Comparison of ENCODE assay signal across 8 cellular contexts in the genomic region with DNA sequence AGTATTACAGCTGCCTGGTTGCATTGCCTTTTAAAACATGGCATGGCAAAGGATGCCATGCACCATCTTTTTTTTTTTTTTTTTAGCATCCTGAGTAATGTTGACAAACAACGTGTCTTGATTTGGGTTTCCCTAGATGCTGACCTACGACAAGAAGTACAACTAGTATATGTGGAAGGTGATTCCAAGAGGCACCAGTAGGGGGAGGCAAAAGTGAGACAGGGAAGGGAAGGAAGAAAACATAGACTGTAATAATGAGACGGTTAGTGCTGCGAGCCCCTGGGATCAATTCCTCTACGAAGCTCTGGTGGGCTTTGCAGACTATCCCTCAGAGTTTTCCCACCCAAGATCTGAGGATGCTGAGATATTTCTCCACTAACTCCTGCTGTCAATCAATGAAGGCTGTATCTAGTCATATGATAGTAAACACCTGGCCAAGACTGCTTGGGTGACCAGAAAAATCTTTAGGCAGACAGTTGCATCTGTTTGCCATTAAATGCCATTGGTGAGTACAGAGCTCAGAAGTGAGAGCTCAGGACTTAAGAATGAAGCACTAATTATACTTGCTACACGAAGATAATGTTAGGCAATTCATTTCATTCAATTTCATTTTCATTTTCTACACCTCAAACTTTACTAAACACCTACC.
DNase-seq lines count a peak whose midpoint lies in the region; ATAC-seq, FAIRE-seq and TF ChIP-seq lines count a peak whose summit lies in the region.

No MANE protein-coding gene starts in this region.

- POLR2A ChIA-PET in A549 (lab: Yijun Ruan, JAX): interaction anchor here (0.5 kb wide), 1 partner anchor 10 kb away, joined by 4 read pairs; no protein-coding TSS in a partner anchor

- H3K4me2 ChIP-seq in A549: no peak overlapping the region

- H3K4me1 ChIP-seq in A549 (no peaks in the 10 kb centered on the region), colonic mucosa (no peaks in the 10 kb centered on the region)

- peak; percentile 22; the same call in 1 of the 3 replicates for TF ChIP-seq CTCF in A549 (IDR thresholded peaks at IDR 0.05)
- peak; percentile 46; the same call in 1 of the 2 replicates for TF ChIP-seq CTCF in GM12875 (IDR thresholded peaks at IDR 0.05; ENCODE audit: borderline replicate concordance, insufficient read depth, low read depth, low read length)
- TF ChIP-seq CTCF in colonic mucosa (IDR thresholded peaks at IDR 0.05): no peak
- peak; percentile 67 for TF ChIP-seq CTCF in retinal pigment epithelial cell (conservative IDR thresholded peaks at IDR 0.05; ENCODE audit: low read depth, low read length)

- CTCF ChIA-PET in A549 (lab: Yijun Ruan, JAX): interaction anchor here (0.6 to 1.2 kb wide), 3 partner anchors 9 to 1711 kb away, joined by 3 to 4 read pairs (median 4); no protein-coding TSS in a partner anchor

- peak in 1 of 2 experiments; percentile 42 for DNase-seq in A549 (ENCODE audit: low read depth in 1 of 2, low spot score in 1 of 2)
- DNase-seq in MG63: peak; percentile 32
- peak; percentile 19 for DNase-seq in colonic mucosa
- DNase-seq in retinal pigment epithelial cell (ENCODE audit: low read depth): no peak
- no peak for DNase-seq in posterior vena cava (ENCODE audit: low spot score)
- DNase-seq in NK-92 treated with Interleukin-12 subunit alpha and Interleukin-12 subunit beta, amount 100 ng/mL, for 24 hours (lab: John Stamatoyannopoulos, UW): no peak
- no peak for DNase-seq in amniotic stem cell (lab: John Stamatoyannopoulos, UW)

- H3K4me3 ChIP-seq in A549 (no peak overlapping the region), GM12875 (ENCODE audit: low read depth, low read length) (no peak overlapping the region), MG63 (no peak overlapping the region), colonic mucosa (no peak overlapping the region), retinal pigment epithelial cell (ENCODE audit: low read length) (no peak overlapping the region)

- no peak for TF ChIP-seq EP300 in A549 (IDR thresholded peaks at IDR 0.05)

- no peak overlapping the region for H3K9ac ChIP-seq in colonic mucosa (ENCODE audit: low read depth in 2 of 2, low read length in 2 of 2)

- 56% methylated on average over 5 of the region's 6 CpGs for WGBS in A549 (ENCODE audit: missing lambda C conversion rate)

- H3K36me3 ChIP-seq in MG63 (no peaks in the 10 kb centered on the region), colonic mucosa (no peaks in the 10 kb centered on the region)

- no peaks in the 10 kb centered on the region for H3K27me3 ChIP-seq in MG63
- no peaks in the 10 kb centered on the region for H3K27me3 ChIP-seq in colonic mucosa

- ATAC-seq in A549: no peak

- FAIRE-seq in A549 (lab: Jason Lieb, UNC): no peak

- no peak overlapping the region; a peak in 1 of 6 replicates for H3K27ac ChIP-seq in A549
- H3K27ac ChIP-seq in colonic mucosa: no peak overlapping the region

- intact Hi-C loops in colonic mucosa (cut with DNase I) (no loop called here), posterior vena cava (cut with DNase I) (no loop called here)

- TF ChIP-seq RAD21 in A549 (conservative IDR thresholded peaks at IDR 0.05 in 1 of 2, IDR thresholded peaks at IDR 0.05 in 1 of 2): peak in 1 of 2 experiments; percentile 11; a peak in 1 of 5 replicates

- TF ChIP-seq POLR2A in A549 (IDR thresholded peaks at IDR 0.05; ENCODE audit: low read length): no peak

- H3K9me3 ChIP-seq in A549 (0 out of 3 replicates have a peak, but pooled peaks cover 3% of the 10 kb centered on the region), MG63 (no peaks in the 10 kb centered on the region), colonic mucosa (no peaks in the 10 kb centered on the region)

TF ChIP-seq in A549, 52 proteins besides CTCF, POLR2A, EP300 and RAD21:
- TF ChIP-seq FOSL2 (IDR thresholded peaks at IDR 0.05) (no peak), FOSL2 (CRISPR knock-in tag; IDR thresholded peaks at IDR 0.05) (no peak), MAFK (IDR thresholded peaks at IDR 0.05; ENCODE audit: partially characterized antibody) (no peak), BHLHE40 (IDR thresholded peaks at IDR 0.05; ENCODE audit: low read depth, low read length) (no peak), NPAS2 (CRISPR knock-in tag; IDR thresholded peaks at IDR 0.05; ENCODE audit: borderline replicate concordance) (no peak), KDM5A (IDR thresholded peaks at IDR 0.05) (no peak), HEYL (CRISPR knock-in tag; IDR thresholded peaks at IDR 0.05) (no peak), ATOH8 (CRISPR knock-in tag; IDR thresholded peaks at IDR 0.05; ENCODE audit: low read depth) (no peak), ZSCAN20 (CRISPR knock-in tag; IDR thresholded peaks at IDR 0.05) (no peak), ESRRA (IDR thresholded peaks at IDR 0.05; ENCODE audit: borderline replicate concordance, low read length) (no peak), NFE2L2 (conservative IDR thresholded peaks at IDR 0.05; ENCODE audit: low read length) (no peak)
- TF ChIP-seq, protein P1, sequence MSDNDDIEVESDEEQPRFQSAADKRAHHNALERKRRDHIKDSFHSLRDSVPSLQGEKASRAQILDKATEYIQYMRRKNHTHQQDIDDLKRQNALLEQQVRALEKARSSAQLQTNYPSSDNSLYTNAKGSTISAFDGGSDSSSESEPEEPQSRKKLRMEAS (IDR thresholded peaks at IDR 0.05): no peak

Comparison
In these comparisons a context has a peak if more than half of its experiments do, and no peak if none do; other contexts are left out.
1. DNase-seq: peak in MG63 (single experiment) and colonic mucosa (single experiment); none in retinal pigment epithelial cell (single experiment), posterior vena cava (single experiment), NK-92 treated with Interleukin-12 subunit alpha and Interleukin-12 subunit beta, amount 100 ng/mL, for 24 hours (single experiment) and amniotic stem cell (single experiment).